ENCODE assay signal across 1 cellular context in genomic region chr9:101350285-101350684, GRCh38.
TF ChIP-seq lines count a peak whose summit lies in the region.

No MANE protein-coding gene starts in this region.

TF ChIP-seq in HepG2, 621 proteins besides CTCF, POLR2A, EP300 and RAD21 (continued from another document and continues in another):
- TF ChIP-seq, protein P1, sequence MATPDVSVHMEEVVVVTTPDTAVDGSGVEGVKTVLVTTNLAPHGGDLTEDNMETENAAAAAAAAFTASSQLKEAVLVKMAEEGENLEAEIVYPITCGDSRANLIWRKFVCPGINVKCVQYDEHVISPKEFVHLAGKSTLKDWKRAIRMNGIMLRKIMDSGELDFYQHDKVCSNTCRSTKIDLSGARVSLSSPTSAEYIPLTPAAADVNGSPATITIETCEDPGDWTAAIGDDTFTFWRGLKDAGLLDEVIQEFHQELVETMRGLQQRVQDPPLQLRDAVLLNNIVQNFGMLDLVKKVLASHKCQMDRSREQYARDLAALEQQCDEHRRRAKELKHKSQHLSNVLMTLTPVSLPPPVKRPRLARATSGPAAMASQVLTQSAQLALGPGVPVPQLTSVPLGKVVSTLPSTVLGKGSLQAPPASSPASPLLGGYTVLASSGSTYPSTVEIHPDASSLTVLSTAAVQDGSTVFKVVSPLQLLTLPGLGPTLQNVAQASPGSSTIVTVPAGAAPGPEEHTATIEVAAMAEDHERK (CRISPR knock-in tag; IDR thresholded peaks at IDR 0.05; ENCODE audit: low read depth) = no peak
- TF ChIP-seq, protein P2, sequence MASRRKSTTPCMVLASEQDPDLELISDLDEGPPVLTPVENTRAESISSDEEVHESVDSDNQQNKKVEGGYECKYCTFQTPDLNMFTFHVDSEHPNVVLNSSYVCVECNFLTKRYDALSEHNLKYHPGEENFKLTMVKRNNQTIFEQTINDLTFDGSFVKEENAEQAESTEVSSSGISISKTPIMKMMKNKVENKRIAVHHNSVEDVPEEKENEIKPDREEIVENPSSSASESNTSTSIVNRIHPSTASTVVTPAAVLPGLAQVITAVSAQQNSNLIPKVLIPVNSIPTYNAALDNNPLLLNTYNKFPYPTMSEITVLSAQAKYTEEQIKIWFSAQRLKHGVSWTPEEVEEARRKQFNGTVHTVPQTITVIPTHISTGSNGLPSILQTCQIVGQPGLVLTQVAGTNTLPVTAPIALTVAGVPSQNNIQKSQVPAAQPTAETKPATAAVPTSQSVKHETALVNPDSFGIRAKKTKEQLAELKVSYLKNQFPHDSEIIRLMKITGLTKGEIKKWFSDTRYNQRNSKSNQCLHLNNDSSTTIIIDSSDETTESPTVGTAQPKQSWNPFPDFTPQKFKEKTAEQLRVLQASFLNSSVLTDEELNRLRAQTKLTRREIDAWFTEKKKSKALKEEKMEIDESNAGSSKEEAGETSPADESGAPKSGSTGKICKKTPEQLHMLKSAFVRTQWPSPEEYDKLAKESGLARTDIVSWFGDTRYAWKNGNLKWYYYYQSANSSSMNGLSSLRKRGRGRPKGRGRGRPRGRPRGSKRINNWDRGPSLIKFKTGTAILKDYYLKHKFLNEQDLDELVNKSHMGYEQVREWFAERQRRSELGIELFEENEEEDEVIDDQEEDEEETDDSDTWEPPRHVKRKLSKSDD (CRISPR knock-in tag; IDR thresholded peaks at IDR 0.05; ENCODE audit: low read depth) = no peak
- TF ChIP-seq CREM (IDR thresholded peaks at IDR 0.05) (peak; percentile 41; the same call in 1 of the 2 replicates), CREM (CRISPR knock-in tag; IDR thresholded peaks at IDR 0.05) (no peak), NR2F1 (CRISPR knock-in tag; IDR thresholded peaks at IDR 0.05) (no peak), CREB1 (IDR thresholded peaks at IDR 0.05) (no peak), CREB1 (CRISPR knock-in tag; IDR thresholded peaks at IDR 0.05) (peak; percentile 53; the same call in 1 of the 2 replicates), PLRG1 (conservative IDR thresholded peaks at IDR 0.05) (no peak), ZNF614 (CRISPR knock-in tag; IDR thresholded peaks at IDR 0.05; ENCODE audit: borderline replicate concordance) (no peak), ZNF234 (CRISPR knock-in tag; conservative IDR thresholded peaks at IDR 0.05) (no peak), ZNF607 (CRISPR knock-in tag; IDR thresholded peaks at IDR 0.05; ENCODE audit: borderline replicate concordance) (no peak), MXD3 (CRISPR knock-in tag; IDR thresholded peaks at IDR 0.05) (no peak), ARNTL (CRISPR knock-in tag; IDR thresholded peaks at IDR 0.05) (no peak), NFIC (IDR thresholded peaks at IDR 0.05; ENCODE audit: low read length) (peak; percentile 70; the same call in 1 of the 2 replicates), SOX13 (IDR thresholded peaks at IDR 0.05) (no peak), SOX13 (CRISPR knock-in tag; conservative IDR thresholded peaks at IDR 0.05 in 1 of 2, IDR thresholded peaks at IDR 0.05 in 1 of 2) (peak in 1 of 2 experiments; percentile 65; a peak in 2 of 4 replicates), ZNF205 (CRISPR knock-in tag; IDR thresholded peaks at IDR 0.05) (no peak), EEA1 (CRISPR knock-in tag; IDR thresholded peaks at IDR 0.05; ENCODE audit: borderline replicate concordance) (no peak), ETV6 (CRISPR knock-in tag; conservative IDR thresholded peaks at IDR 0.05) (no peak), ZNF331 (CRISPR knock-in tag; IDR thresholded peaks at IDR 0.05) (no peak), ZSCAN12 (CRISPR knock-in tag; IDR thresholded peaks at IDR 0.05) (no peak), RFXAP (CRISPR knock-in tag; IDR thresholded peaks at IDR 0.05; ENCODE audit: borderline replicate concordance) (no peak), CEBPB (IDR thresholded peaks at IDR 0.05; ENCODE audit: borderline replicate concordance, low read depth, low read length) (no peak), DNMT3B (CRISPR knock-in tag; conservative IDR thresholded peaks at IDR 0.05) (no peak), ATAD3A (CRISPR knock-in tag; IDR thresholded peaks at IDR 0.05) (no peak), HOMEZ (CRISPR knock-in tag; IDR thresholded peaks at IDR 0.05; ENCODE audit: low read depth) (peak; percentile 82; the same call in 1 of the 2 replicates), SETDB1 (CRISPR knock-in tag; IDR thresholded peaks at IDR 0.05; ENCODE audit: borderline replicate concordance) (no peak), GATAD2A (CRISPR knock-in tag; IDR thresholded peaks at IDR 0.05) (peak; percentile 67), ZNF567 (CRISPR knock-in tag; IDR thresholded peaks at IDR 0.05; ENCODE audit: borderline replicate concordance) (no peak), PCBP1 (IDR thresholded peaks at IDR 0.05; ENCODE audit: borderline replicate concordance, low read depth, low read length) (no peak), NR2F2 (IDR thresholded peaks at IDR 0.05; ENCODE audit: borderline replicate concordance, low read depth) (peak; percentile 60; the same call in 1 of the 2 replicates), HMGXB4 (CRISPR knock-in tag; IDR thresholded peaks at IDR 0.05; ENCODE audit: borderline replicate concordance in 1 of 2, low read depth in 1 of 2) (no peak), ZNF326 (CRISPR knock-in tag; IDR thresholded peaks at IDR 0.05; ENCODE audit: borderline replicate concordance) (no peak), ZBTB1 (CRISPR knock-in tag; IDR thresholded peaks at IDR 0.05; ENCODE audit: borderline replicate concordance) (no peak), SP140L (CRISPR knock-in tag; IDR thresholded peaks at IDR 0.05; ENCODE audit: borderline replicate concordance) (no peak), MAFF (IDR thresholded peaks at IDR 0.05; ENCODE audit: low read depth, low read length) (no peak), IKZF4 (CRISPR knock-in tag; IDR thresholded peaks at IDR 0.05; ENCODE audit: borderline replicate concordance, low read depth, not compliant biosample characterization) (no peak), SCMH1 (CRISPR knock-in tag; IDR thresholded peaks at IDR 0.05; ENCODE audit: borderline replicate concordance) (no peak), SALL1 (CRISPR knock-in tag; IDR thresholded peaks at IDR 0.05) (no peak), HOXA9 (CRISPR knock-in tag; IDR thresholded peaks at IDR 0.05; ENCODE audit: borderline replicate concordance) (no peak), NKX3-1 (CRISPR knock-in tag; IDR thresholded peaks at IDR 0.05) (no peak)
- TF ChIP-seq, protein P3, sequence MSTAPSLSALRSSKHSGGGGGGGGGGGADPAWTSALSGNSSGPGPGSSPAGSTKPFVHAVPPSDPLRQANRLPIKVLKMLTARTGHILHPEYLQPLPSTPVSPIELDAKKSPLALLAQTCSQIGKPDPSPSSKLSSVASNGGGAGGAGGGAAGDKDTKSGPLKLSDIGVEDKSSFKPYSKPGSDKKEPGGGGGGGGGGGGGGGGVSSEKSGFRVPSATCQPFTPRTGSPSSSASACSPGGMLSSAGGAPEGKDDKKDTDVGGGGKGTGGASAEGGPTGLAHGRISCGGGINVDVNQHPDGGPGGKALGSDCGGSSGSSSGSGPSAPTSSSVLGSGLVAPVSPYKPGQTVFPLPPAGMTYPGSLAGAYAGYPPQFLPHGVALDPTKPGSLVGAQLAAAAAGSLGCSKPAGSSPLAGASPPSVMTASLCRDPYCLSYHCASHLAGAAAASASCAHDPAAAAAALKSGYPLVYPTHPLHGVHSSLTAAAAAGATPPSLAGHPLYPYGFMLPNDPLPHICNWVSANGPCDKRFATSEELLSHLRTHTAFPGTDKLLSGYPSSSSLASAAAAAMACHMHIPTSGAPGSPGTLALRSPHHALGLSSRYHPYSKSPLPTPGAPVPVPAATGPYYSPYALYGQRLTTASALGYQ (CRISPR knock-in tag; IDR thresholded peaks at IDR 0.05) = no peak
- TF ChIP-seq, protein P4, sequence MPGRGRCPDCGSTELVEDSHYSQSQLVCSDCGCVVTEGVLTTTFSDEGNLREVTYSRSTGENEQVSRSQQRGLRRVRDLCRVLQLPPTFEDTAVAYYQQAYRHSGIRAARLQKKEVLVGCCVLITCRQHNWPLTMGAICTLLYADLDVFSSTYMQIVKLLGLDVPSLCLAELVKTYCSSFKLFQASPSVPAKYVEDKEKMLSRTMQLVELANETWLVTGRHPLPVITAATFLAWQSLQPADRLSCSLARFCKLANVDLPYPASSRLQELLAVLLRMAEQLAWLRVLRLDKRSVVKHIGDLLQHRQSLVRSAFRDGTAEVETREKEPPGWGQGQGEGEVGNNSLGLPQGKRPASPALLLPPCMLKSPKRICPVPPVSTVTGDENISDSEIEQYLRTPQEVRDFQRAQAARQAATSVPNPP (CRISPR knock-in tag; IDR thresholded peaks at IDR 0.05) = no peak
- TF ChIP-seq, protein P5, sequence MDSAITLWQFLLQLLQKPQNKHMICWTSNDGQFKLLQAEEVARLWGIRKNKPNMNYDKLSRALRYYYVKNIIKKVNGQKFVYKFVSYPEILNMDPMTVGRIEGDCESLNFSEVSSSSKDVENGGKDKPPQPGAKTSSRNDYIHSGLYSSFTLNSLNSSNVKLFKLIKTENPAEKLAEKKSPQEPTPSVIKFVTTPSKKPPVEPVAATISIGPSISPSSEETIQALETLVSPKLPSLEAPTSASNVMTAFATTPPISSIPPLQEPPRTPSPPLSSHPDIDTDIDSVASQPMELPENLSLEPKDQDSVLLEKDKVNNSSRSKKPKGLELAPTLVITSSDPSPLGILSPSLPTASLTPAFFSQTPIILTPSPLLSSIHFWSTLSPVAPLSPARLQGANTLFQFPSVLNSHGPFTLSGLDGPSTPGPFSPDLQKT (CRISPR knock-in tag; IDR thresholded peaks at IDR 0.05; ENCODE audit: borderline replicate concordance) = no peak
- TF ChIP-seq, protein P6, sequence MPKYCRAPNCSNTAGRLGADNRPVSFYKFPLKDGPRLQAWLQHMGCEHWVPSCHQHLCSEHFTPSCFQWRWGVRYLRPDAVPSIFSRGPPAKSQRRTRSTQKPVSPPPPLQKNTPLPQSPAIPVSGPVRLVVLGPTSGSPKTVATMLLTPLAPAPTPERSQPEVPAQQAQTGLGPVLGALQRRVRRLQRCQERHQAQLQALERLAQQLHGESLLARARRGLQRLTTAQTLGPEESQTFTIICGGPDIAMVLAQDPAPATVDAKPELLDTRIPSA (CRISPR knock-in tag; IDR thresholded peaks at IDR 0.05; ENCODE audit: borderline replicate concordance) = no peak
- TF ChIP-seq, protein P7, sequence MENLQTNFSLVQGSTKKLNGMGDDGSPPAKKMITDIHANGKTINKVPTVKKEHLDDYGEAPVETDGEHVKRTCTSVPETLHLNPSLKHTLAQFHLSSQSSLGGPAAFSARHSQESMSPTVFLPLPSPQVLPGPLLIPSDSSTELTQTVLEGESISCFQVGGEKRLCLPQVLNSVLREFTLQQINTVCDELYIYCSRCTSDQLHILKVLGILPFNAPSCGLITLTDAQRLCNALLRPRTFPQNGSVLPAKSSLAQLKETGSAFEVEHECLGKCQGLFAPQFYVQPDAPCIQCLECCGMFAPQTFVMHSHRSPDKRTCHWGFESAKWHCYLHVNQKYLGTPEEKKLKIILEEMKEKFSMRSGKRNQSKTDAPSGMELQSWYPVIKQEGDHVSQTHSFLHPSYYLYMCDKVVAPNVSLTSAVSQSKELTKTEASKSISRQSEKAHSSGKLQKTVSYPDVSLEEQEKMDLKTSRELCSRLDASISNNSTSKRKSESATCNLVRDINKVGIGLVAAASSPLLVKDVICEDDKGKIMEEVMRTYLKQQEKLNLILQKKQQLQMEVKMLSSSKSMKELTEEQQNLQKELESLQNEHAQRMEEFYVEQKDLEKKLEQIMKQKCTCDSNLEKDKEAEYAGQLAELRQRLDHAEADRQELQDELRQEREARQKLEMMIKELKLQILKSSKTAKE (CRISPR knock-in tag; IDR thresholded peaks at IDR 0.05; ENCODE audit: borderline replicate concordance) = no peak
